ENCODE assay signal across 1 cellular context in genomic region chr2:130129103-130129829, GRCh38.
A peak's percentile ranks its signal among the peaks of the same experiment; 100 is the strongest.
TF ChIP-seq lines count a peak whose summit lies in the region.

Gene POTEF, minus strand, starts transcription at chr2:130129222. Its CDS starts 8,707 bp downstream, at chr2:130120515.

TF ChIP-seq in HepG2, 621 proteins besides CTCF, POLR2A, EP300 and RAD21 (continued from another document):
- peak; percentile 42; the same call in 1 of the 2 replicates for TF ChIP-seq TFDP1 (CRISPR knock-in tag; IDR thresholded peaks at IDR 0.05; ENCODE audit: borderline replicate concordance)
- peak; percentile 44; the same call in 1 of the 2 replicates for TF ChIP-seq RXRA (CRISPR knock-in tag; IDR thresholded peaks at IDR 0.05)
- TF ChIP-seq MYC (CRISPR knock-in tag; IDR thresholded peaks at IDR 0.05; ENCODE audit: borderline replicate concordance) = peak; percentile 50; the same call in 1 of the 2 replicates
- TF ChIP-seq ZNF687 (CRISPR knock-in tag; IDR thresholded peaks at IDR 0.05) = peak; percentile 54
- peak; percentile 85; the same call in 1 of the 2 replicates for TF ChIP-seq THRA (CRISPR knock-in tag; IDR thresholded peaks at IDR 0.05; ENCODE audit: borderline replicate concordance)
- TF ChIP-seq GATAD1 (CRISPR knock-in tag; IDR thresholded peaks at IDR 0.05) = peak; percentile 70
- TF ChIP-seq ZMYM4 (CRISPR knock-in tag; IDR thresholded peaks at IDR 0.05) = 0 out of 2 replicates have a peak, but pooled peaks have one; percentile 26
- TF ChIP-seq ZSCAN9 (CRISPR knock-in tag; IDR thresholded peaks at IDR 0.05; ENCODE audit: borderline replicate concordance) = 0 out of 2 replicates have a peak, but pooled peaks have one; percentile 31
- TF ChIP-seq ZNF580 (CRISPR knock-in tag; IDR thresholded peaks at IDR 0.05; ENCODE audit: borderline replicate concordance, low read depth) = 0 out of 2 replicates have a peak, but pooled peaks have one; percentile 46
- peak; percentile 65; the same call in 1 of the 2 replicates for TF ChIP-seq TGIF2 (CRISPR knock-in tag; IDR thresholded peaks at IDR 0.05)
